8 cellular contexts compared by ENCODE assay signal in genomic region chr12:124940393-124941169, GRCh38.
DNase-seq lines count a peak whose midpoint lies in the region; ATAC-seq and TF ChIP-seq lines count a peak whose summit lies in the region.

No MANE protein-coding gene starts in this region.

- ATAC-seq in HG03432 (IDR thresholded peaks at IDR 0.05; ENCODE audit: unreplicated experiment): peak; percentile 51

- H3K79me2 ChIP-seq in ACC112 (ENCODE audit: control insufficient read depth, insufficient read depth, low read length, unreplicated experiment): no peaks in the 10 kb centered on the region

- H3K27ac ChIP-seq in ACC112 (ENCODE audit: low read depth, low read length) (peak overlapping the region; percentile 60), duodenal mucosa (ENCODE audit: low read depth, low read length) (peak overlapping the region; percentile 64)

- H3K4me1 ChIP-seq in ACC112 (ENCODE audit: control insufficient read depth, insufficient read depth, low read length, unreplicated experiment) (peaks cover 25% of the 10 kb centered on the region), duodenal mucosa (ENCODE audit: control insufficient read depth in 1 of 2, insufficient read depth in 2 of 2, low read length in 2 of 2) (peaks cover 17 to 28% of the 10 kb centered on the region in 2 donors)

- H3K9me3 ChIP-seq in duodenal mucosa (ENCODE audit: control insufficient read depth in 1 of 2, low read length in 2 of 2): no peaks in the 10 kb centered on the region

- DNase-seq in activated CD4-positive, alpha-beta T cell treated with anti-CD3 and anti-CD28 coated beads for 24 hours (ENCODE audit: low read depth in 2 of 2): peak; percentile 71 to 76
- DNase-seq in medulla oblongata (ENCODE audit: extremely low spot score) (peak; percentile 96), NCI-H2171 treated with DMSO at 0.1 percent for 48 hours (lab: John Stamatoyannopoulos, UW) (no peak)
- DNase-seq in stimulated activated CD8-positive, alpha-beta memory T cell treated with anti-CD3 and anti-CD28 coated beads, Interleukin-15, amount 100 ng/mL, for 1 hour (ENCODE audit: low read depth): peak; percentile 72

- H3K9ac ChIP-seq in duodenal mucosa (ENCODE audit: low read depth in 1 of 2, low read length in 2 of 2): peak overlapping the region; percentile 54 to 69

- TF ChIP-seq POLR2A in GM19099 (IDR thresholded peaks at IDR 0.05; ENCODE audit: extremely low read depth, insufficient read length, low read depth): peak; percentile 57

- H3K4me3 ChIP-seq in ACC112 (ENCODE audit: low read depth, low read length) (peak overlapping the region; percentile 38), duodenal mucosa (ENCODE audit: low read depth in 1 of 2, low read length in 2 of 2) (peak overlapping the region; percentile 64 to 77)

- H3K27me3 ChIP-seq in ACC112 (ENCODE audit: insufficient read depth, low read length) (no peaks in the 10 kb centered on the region), duodenal mucosa (ENCODE audit: control insufficient read depth in 1 of 2, insufficient read depth in 2 of 2, low read length in 2 of 2) (no peaks in the 10 kb centered on the region)

- H2AFZ ChIP-seq in ACC112 (ENCODE audit: low read length, unreplicated experiment): no peak overlapping the region

- no peaks in the 10 kb centered on the region for H3K36me3 ChIP-seq in ACC112 (ENCODE audit: insufficient read depth, low read length)
- peaks cover 0 to 4% of the 10 kb centered on the region in 2 donors for H3K36me3 ChIP-seq in duodenal mucosa (ENCODE audit: control insufficient read depth in 1 of 2, insufficient read depth in 2 of 2, low read length in 2 of 2)
